Comparison of ENCODE assay signal across 13 cellular contexts in genomic region chr16:11768850-11769249, GRCh38. TPM values are rescaled to one million over a fixed set of nuclear protein-coding genes. Genes with fewer than 3 reads are reported as not detected.
DNase-seq lines count a peak whose midpoint lies in the region; ATAC-seq and TF ChIP-seq lines count a peak whose summit lies in the region.
"Had no signal": no experiment of that assay in that cellular context is flagged by ENCODE, and none has a peak within 500 bp of the region (broad histone marks: within the 10 kb centered on the region; RNA-seq: fewer than 3 reads in every experiment).

No MANE protein-coding gene starts in this region.

- in situ Hi-C loops in mammary epithelial cell (cut with MboI; ENCODE audit: low sequenced_read_pairs in 2 of 2) = no loop called here

- POLR2A ChIA-PET in MCF 10A (lab: Yijun Ruan, JAX) = interaction anchor here (0.6 to 1.8 kb wide), 3 partner anchors 12 to 26 kb away, joined by 3 to 10 read pairs (median 3); partner anchors contain the start of gene TXNDC11
- POLR2A ChIA-PET in activated CD8-positive, alpha-beta T cell treated with anti-CD3 and anti-CD28 coated beads, Interleukin-2, amount 10 ng/mL, durations not matched to agents 7 days and 5 days (lab: Charles Lee) = interaction anchor here (0.7 to 1.4 kb wide), 2 partner anchors 13 to 26 kb away, joined by 4 to 6 read pairs; partner anchors contain the start of gene TXNDC11

- H3K4me1 Mint-ChIP-seq in MCF 10A (ENCODE audit: insufficient read depth, unreplicated experiment) = no peaks in the 10 kb centered on the region
- H3K4me1 Mint-ChIP-seq in activated CD8-positive, alpha-beta T cell treated with anti-CD3 and anti-CD28 coated beads, Interleukin-2, amount 10 ng/mL, durations not matched to agents 7 days and 5 days (ENCODE audit: low read depth) = peaks cover 6% of the 10 kb centered on the region
- H3K4me1 Mint-ChIP-seq: brain had no signal

- H2AFZ ChIP-seq in mammary epithelial cell (ENCODE audit: low read depth, low read length) (no peak overlapping the region), MM.1S (ENCODE audit: low read length) (no peak overlapping the region)

- dilution Hi-C loops in mammary epithelial cell (cut with HindIII; ENCODE audit: low sequenced_read_pairs) = no loop called here

- peaks cover 19% of the 10 kb centered on the region; the same call in 1 of the 2 replicates for H3F3A ChIP-seq in MM.1S (ENCODE audit: insufficient read depth, low read length)

- ATAC-seq in activated CD8-positive, alpha-beta T cell treated with anti-CD3 and anti-CD28 coated beads, Interleukin-2, amount 10 ng/mL, durations not matched to agents 7 days and 5 days = no peak
- ATAC-seq in HG02571 (IDR thresholded peaks at IDR 0.05; ENCODE audit: unreplicated experiment) = no peak
- ATAC-seq in GM21825 (IDR thresholded peaks at IDR 0.05; ENCODE audit: unreplicated experiment) = no peak

- H3K4me2 ChIP-seq in mammary epithelial cell (ENCODE audit: insufficient read depth, low read depth, low read length) (no peak overlapping the region), MM.1S (ENCODE audit: low read depth, low read length) (peak overlapping the region; percentile 12; the same call in 1 of the 2 replicates)

- WGBS in mammary epithelial cell (ENCODE audit: low coverage, missing lambda C conversion rate) = 84% methylated on average over 7 of the region's 7 CpGs

- no peak overlapping the region for H3K4me3 Mint-ChIP-seq in MCF 10A (ENCODE audit: unreplicated experiment)
- no peak overlapping the region for H3K4me3 Mint-ChIP-seq in activated CD8-positive, alpha-beta T cell treated with anti-CD3 and anti-CD28 coated beads, Interleukin-2, amount 10 ng/mL, durations not matched to agents 7 days and 5 days
- H3K4me3 Mint-ChIP-seq: brain had no signal

- H3K9ac ChIP-seq in mammary epithelial cell (ENCODE audit: insufficient read depth, low read length) = no peak overlapping the region
- H3K9ac ChIP-seq in MM.1S (ENCODE audit: low read length) = no peak overlapping the region

- H3K4me3 ChIP-seq in mammary epithelial cell (replicated peaks in 1 of 3; ENCODE audit: insufficient read depth in 1 of 3, low read depth in 2 of 3, low read length in 3 of 3) = no peak overlapping the region
- H3K4me3 ChIP-seq in MM.1S (ENCODE audit: low read length) = no peak overlapping the region

- no peak for DNase-seq in MCF 10A (ENCODE audit: unreplicated experiment)
- DNase-seq in mammary epithelial cell = no peak
- DNase-seq in MM.1S = peak; percentile 12
- DNase-seq in activated CD8-positive, alpha-beta T cell treated with anti-CD3 and anti-CD28 coated beads, Interleukin-2, amount 10 ng/mL, durations not matched to agents 7 days and 5 days = no peak
- DNase-seq in GM10266 (ENCODE audit: extremely low spot score) = no peak
- no peak for DNase-seq in NCI-H345 (lab: John Stamatoyannopoulos, UW)
- DNase-seq: GDM1, NCI-H2081, small intestine had no signal

- intact Hi-C loops in MCF 10A (cut with micrococcal nuclease) = no loop called here
- intact Hi-C loops in mammary epithelial cell (cut with micrococcal nuclease) = no loop called here

- H4K20me1 ChIP-seq in mammary epithelial cell (ENCODE audit: insufficient read depth, low read length) (no peaks in the 10 kb centered on the region), MM.1S (ENCODE audit: insufficient read depth, low read length) (no peaks in the 10 kb centered on the region)

- H3K9me2 ChIP-seq in MM.1S (replicated peaks; ENCODE audit: insufficient read depth, low read length) = no peaks in the 10 kb centered on the region

- TSS peak; percentile 11 for BruUV-seq in MCF 10A (replicated peaks; lab: Mats Ljungman, UMichigan)
- no TSS peak for BruUV-seq in mammary epithelial cell (replicated peaks; lab: Mats Ljungman, UMichigan)

- H3K4me1 ChIP-seq in mammary epithelial cell (ENCODE audit: insufficient read depth, low read length) (no peaks in the 10 kb centered on the region), MM.1S (ENCODE audit: low read length) (peaks cover 29% of the 10 kb centered on the region)

- peaks cover 89% of the 10 kb centered on the region for H3K36me3 Mint-ChIP-seq in MCF 10A (ENCODE audit: insufficient read depth, unreplicated experiment)
- peaks cover 58% of the 10 kb centered on the region for H3K36me3 Mint-ChIP-seq in activated CD8-positive, alpha-beta T cell treated with anti-CD3 and anti-CD28 coated beads, Interleukin-2, amount 10 ng/mL, durations not matched to agents 7 days and 5 days (ENCODE audit: low read depth)

- CTCF ChIA-PET in MCF 10A (lab: Yijun Ruan, JAX) = interaction anchor here (0.5 kb wide), 1 partner anchor 1614 kb away, joined by 3 read pairs; no protein-coding TSS in a partner anchor
- CTCF ChIA-PET in mammary epithelial cell (lab: Charles Lee; ENCODE audit: low non-redundant PET) = no interaction called here
- CTCF ChIA-PET in activated CD8-positive, alpha-beta T cell treated with anti-CD3 and anti-CD28 coated beads, Interleukin-2, amount 10 ng/mL, durations not matched to agents 7 days and 5 days (lab: Charles Lee) = no interaction called here

- no peak overlapping the region for H3K27ac Mint-ChIP-seq in MCF 10A (ENCODE audit: low read depth, unreplicated experiment)
- peak overlapping the region; percentile 22 for H3K27ac Mint-ChIP-seq in activated CD8-positive, alpha-beta T cell treated with anti-CD3 and anti-CD28 coated beads, Interleukin-2, amount 10 ng/mL, durations not matched to agents 7 days and 5 days

- H3K9me3 ChIP-seq in mammary epithelial cell (replicated peaks; ENCODE audit: insufficient read depth, low read length) (no peaks in the 10 kb centered on the region), MM.1S (replicated peaks; ENCODE audit: insufficient read depth, low read length) (no peaks in the 10 kb centered on the region)

- no peak for TF ChIP-seq CTCF in MCF 10A (IDR thresholded peaks at IDR 0.05; ENCODE audit: unreplicated experiment)
- TF ChIP-seq CTCF in mammary epithelial cell (conservative IDR thresholded peaks at IDR 0.05 in 1 of 2, IDR thresholded peaks at IDR 0.05 in 1 of 2; ENCODE audit: extremely low read depth in 1 of 2, insufficient read depth in 1 of 2, low read depth in 1 of 2, low read length in 2 of 2) = no peak
- no peak for TF ChIP-seq CTCF in MM.1S (IDR thresholded peaks at IDR 0.05; ENCODE audit: low read length)
- no peak for TF ChIP-seq CTCF in GM10266 (IDR thresholded peaks at IDR 0.05; ENCODE audit: control insufficient read depth, insufficient read depth, low read depth, missing control alignments)

- H3K27me3 ChIP-seq in mammary epithelial cell (ENCODE audit: insufficient read depth, low read length) (no peaks in the 10 kb centered on the region), MM.1S (replicated peaks; ENCODE audit: insufficient read depth, low read length) (no peaks in the 10 kb centered on the region)

- H3K79me2 ChIP-seq in mammary epithelial cell (ENCODE audit: insufficient read depth, low read length) (peaks cover 12% of the 10 kb centered on the region), MM.1S (ENCODE audit: low read length) (peaks cover 62% of the 10 kb centered on the region)

- H3K9me3 Mint-ChIP-seq in MCF 10A (ENCODE audit: unreplicated experiment) = no peaks in the 10 kb centered on the region
- no peaks in the 10 kb centered on the region for H3K9me3 Mint-ChIP-seq in activated CD8-positive, alpha-beta T cell treated with anti-CD3 and anti-CD28 coated beads, Interleukin-2, amount 10 ng/mL, durations not matched to agents 7 days and 5 days (ENCODE audit: insufficient read depth)
- H3K9me3 Mint-ChIP-seq: brain had no signal

- H3K27ac ChIP-seq in mammary epithelial cell (ENCODE audit: insufficient read depth, low read depth, low read length) (no peak overlapping the region), MM.1S (ENCODE audit: low read length) (peak overlapping the region; percentile 34; the same call in 1 of the 2 replicates)
- H3K27ac ChIP-seq: RWPE1 had no signal

- H3K36me3 ChIP-seq in mammary epithelial cell (ENCODE audit: insufficient read depth, low read length) (peaks cover 51% of the 10 kb centered on the region), MM.1S (replicated peaks; ENCODE audit: insufficient read depth, low read length) (peaks cover 23% of the 10 kb centered on the region)

- no peaks in the 10 kb centered on the region for H3K27me3 Mint-ChIP-seq in MCF 10A (ENCODE audit: insufficient read depth, unreplicated experiment)
- H3K27me3 Mint-ChIP-seq in activated CD8-positive, alpha-beta T cell treated with anti-CD3 and anti-CD28 coated beads, Interleukin-2, amount 10 ng/mL, durations not matched to agents 7 days and 5 days (ENCODE audit: low read depth) = no peaks in the 10 kb centered on the region
- H3K27me3 Mint-ChIP-seq: brain had no signal

RNA-seq across cellular contexts. Expression of gene TXNDC11, which starts 26.2 kb away (rescaled TPM):
- total RNA-seq in MCF 10A (2022) = 38.2 and 43.7 TPM in 2 replicates
- 10 to 100 TPM; 26.0 to 30.7 TPM for total RNA-seq in mammary epithelial cell
- polyA plus RNA-seq in mammary epithelial cell = 46.6 TPM
- polyA minus RNA-seq in mammary epithelial cell = 34.0 TPM
- 10 to 100 TPM; 30.1 to 34.4 TPM for total RNA-seq in activated CD8-positive, alpha-beta T cell treated with anti-CD3 and anti-CD28 coated beads, Interleukin-2, amount 10 ng/mL, durations not matched to agents 7 days and 5 days

RNA-seq across cellular contexts. Expression of gene ZC3H7A, which starts 28.2 kb away (rescaled TPM):
- total RNA-seq in MCF 10A (2022) (66.9 and 74.1 TPM in 2 replicates), mammary epithelial cell (10 to 100 TPM; 42.5 to 64.1 TPM)
- 29.0 TPM for polyA plus RNA-seq in mammary epithelial cell
- polyA minus RNA-seq in mammary epithelial cell = 25.5 TPM
- total RNA-seq in activated CD8-positive, alpha-beta T cell treated with anti-CD3 and anti-CD28 coated beads, Interleukin-2, amount 10 ng/mL, durations not matched to agents 7 days and 5 days = 10 to 100 TPM; 58.9 TPM
